ENCODE assay signal across 24 cellular contexts in genomic region chr2:127431408-127432023, GRCh38. TPM values are rescaled to one million over a fixed set of nuclear protein-coding genes. Genes with fewer than 3 reads are reported as not detected.
DNase-seq lines count a peak whose midpoint lies in the region; ATAC-seq and TF ChIP-seq lines count a peak whose summit lies in the region.
"Had no signal": no experiment of that assay in that cellular context is flagged by ENCODE, and none has a peak within 500 bp of the region (broad histone marks: within the 10 kb centered on the region; RNA-seq: fewer than 3 reads in every experiment).

No MANE protein-coding gene starts in this region.

- H3K23ac ChIP-seq in mesenchymal stem cell (ENCODE audit: low read length in 2 of 2) = no peak overlapping the region

- H3K9me3 Mint-ChIP-seq in activated CD4-positive, alpha-beta memory T cell treated with anti-CD3 and anti-CD28 coated beads, Interleukin-2, amount 10 ng/mL, durations not matched to agents 7 days and 5 days = no peaks in the 10 kb centered on the region
- no peaks in the 10 kb centered on the region for H3K9me3 Mint-ChIP-seq in activated CD4-positive, alpha-beta memory T cell treated with anti-CD3 and anti-CD28 coated beads for 36 hours

- no peak overlapping the region for H4K91ac ChIP-seq in mesenchymal stem cell (ENCODE audit: low read length)

- no peaks in the 10 kb centered on the region for H3K79me1 ChIP-seq in mesenchymal stem cell (replicated peaks; ENCODE audit: low read length, poor library complexity, severe bottlenecking)

- peak; percentile 9 for DNase-seq in activated CD4-positive, alpha-beta memory T cell treated with anti-CD3 and anti-CD28 coated beads, Interleukin-2, amount 10 ng/mL, durations not matched to agents 7 days and 5 days
- DNase-seq in activated CD4-positive, alpha-beta memory T cell treated with anti-CD3 and anti-CD28 coated beads for 36 hours = no peak
- DNase-seq in left lobe of liver (ENCODE audit: low spot score) (no peak), mesenchymal stem cell (no peak), stomach (peak; percentile 20), 8988T (no peak)
- no peak for DNase-seq in activated naive CD4-positive, alpha-beta T cell (lab: John Stamatoyannopoulos, UW)
- DNase-seq: Caco-2; CD4-positive, CD25-positive, alpha-beta regulatory T cell; DMS 273 treated with DMSO at 0.1 percent for 48 hours; DMS79 treated with DMSO at 0.1 percent for 48 hours; H7; Kasumi-1; NCI-H1694; NCI-H2081; NCI-H2171; NCI-H526; OCI-M1 had no signal

- no peak overlapping the region for H2AK5ac ChIP-seq in mesenchymal stem cell (ENCODE audit: low read length, severe bottlenecking)

- H2BK5ac ChIP-seq in mesenchymal stem cell (ENCODE audit: low read depth, low read length, poor library complexity, severe bottlenecking) = no peak overlapping the region

- H2AFZ ChIP-seq in mesenchymal stem cell (ENCODE audit: low read depth, low read length) = no peak overlapping the region

- no peak overlapping the region for H3K4me3 Mint-ChIP-seq in activated CD4-positive, alpha-beta memory T cell treated with anti-CD3 and anti-CD28 coated beads, Interleukin-2, amount 10 ng/mL, durations not matched to agents 7 days and 5 days
- H3K4me3 Mint-ChIP-seq in activated CD4-positive, alpha-beta memory T cell treated with anti-CD3 and anti-CD28 coated beads for 36 hours = no peak overlapping the region
- H3K4me3 Mint-ChIP-seq: B cell; CD4-positive, CD25-positive, alpha-beta regulatory T cell had no signal

- TF ChIP-seq POLR2A in stomach (IDR thresholded peaks at IDR 0.05) = no peak

- POLR2A ChIA-PET in activated CD4-positive, alpha-beta memory T cell treated with anti-CD3 and anti-CD28 coated beads, Interleukin-2, amount 10 ng/mL, durations not matched to agents 7 days and 5 days (lab: Charles Lee) = no interaction called here
- POLR2A ChIA-PET in activated CD4-positive, alpha-beta memory T cell treated with anti-CD3 and anti-CD28 coated beads for 36 hours (lab: Charles Lee) = interaction anchor here (1.3 kb wide), 1 partner anchor 16 kb away, joined by 3 read pairs; no protein-coding TSS in a partner anchor

- peak; percentile 47 for ATAC-seq in left lobe of liver
- no peak for ATAC-seq in HG03280 (IDR thresholded peaks at IDR 0.05; ENCODE audit: unreplicated experiment)
- ATAC-seq: Right ventricle myocardium inferior had no signal

- no peak overlapping the region for H3K9ac ChIP-seq in mesenchymal stem cell (ENCODE audit: low read length)

- H3K4me1 Mint-ChIP-seq in activated CD4-positive, alpha-beta memory T cell treated with anti-CD3 and anti-CD28 coated beads, Interleukin-2, amount 10 ng/mL, durations not matched to agents 7 days and 5 days = no peaks in the 10 kb centered on the region
- H3K4me1 Mint-ChIP-seq in activated CD4-positive, alpha-beta memory T cell treated with anti-CD3 and anti-CD28 coated beads for 36 hours (ENCODE audit: low read depth) = no peaks in the 10 kb centered on the region
- H3K4me1 Mint-ChIP-seq: B cell; CD4-positive, CD25-positive, alpha-beta regulatory T cell had no signal

- peak overlapping the region; percentile 12 for H2BK15ac ChIP-seq in mesenchymal stem cell (ENCODE audit: low read depth, poor library complexity, severe bottlenecking)

- H3K27me3 ChIP-seq in mesenchymal stem cell (ENCODE audit: control insufficient read depth in 1 of 2, insufficient read depth in 1 of 2, low read length in 2 of 2) = peaks cover 0 to 5% of the 10 kb centered on the region in 2 experiments
- H3K27me3 ChIP-seq in stomach = peaks cover 0 to 4% (median 0%) of the 10 kb centered on the region in 3 donors

- no peak overlapping the region for H2BK12ac ChIP-seq in mesenchymal stem cell (ENCODE audit: low read length in 2 of 2)

- H3K9me3 ChIP-seq in mesenchymal stem cell (ENCODE audit: control insufficient read depth, low read length) (no peaks in the 10 kb centered on the region), stomach (no peaks in the 10 kb centered on the region)
- H3K9me3 ChIP-seq: Caco-2 had no signal

- no peak for TF ChIP-seq EP300 in stomach (IDR thresholded peaks at IDR 0.05)

- CTCF ChIA-PET in activated CD4-positive, alpha-beta memory T cell treated with anti-CD3 and anti-CD28 coated beads, Interleukin-2, amount 10 ng/mL, durations not matched to agents 7 days and 5 days (lab: Charles Lee) = no interaction called here
- CTCF ChIA-PET in activated CD4-positive, alpha-beta memory T cell treated with anti-CD3 and anti-CD28 coated beads for 36 hours (lab: Charles Lee) = interaction anchor here (0.6 kb wide), 1 partner anchor 68 kb away, joined by 3 read pairs; no protein-coding TSS in a partner anchor

- H3K27ac ChIP-seq in mesenchymal stem cell (ENCODE audit: low read length, poor library complexity, severe bottlenecking) = no peak overlapping the region
- H3K27ac ChIP-seq in stomach = no peak overlapping the region
- H3K27ac ChIP-seq: 22Rv1 had no signal

- H3K14ac ChIP-seq in mesenchymal stem cell (ENCODE audit: low read length in 2 of 2) = no peak overlapping the region

- H3K27ac Mint-ChIP-seq in activated CD4-positive, alpha-beta memory T cell treated with anti-CD3 and anti-CD28 coated beads, Interleukin-2, amount 10 ng/mL, durations not matched to agents 7 days and 5 days = no peak overlapping the region
- no peak overlapping the region for H3K27ac Mint-ChIP-seq in activated CD4-positive, alpha-beta memory T cell treated with anti-CD3 and anti-CD28 coated beads for 36 hours
- H3K27ac Mint-ChIP-seq: B cell; CD4-positive, CD25-positive, alpha-beta regulatory T cell had no signal

- H2BK120ac ChIP-seq in mesenchymal stem cell (ENCODE audit: low read depth, low read length) = no peak overlapping the region

- 85% methylated on average over 14 of the region's 14 CpGs for WGBS in mesenchymal stem cell
- WGBS in stomach, 5 donors = 75 to 80% (median 79%) methylated on average over 14 of the region's 14 CpGs

- H3K4me3 ChIP-seq in mesenchymal stem cell (ENCODE audit: insufficient read depth in 1 of 2, low read depth in 1 of 2, low read length in 2 of 2) = no peak overlapping the region
- H3K4me3 ChIP-seq in stomach = no peak overlapping the region

- H3K36me3 Mint-ChIP-seq in activated CD4-positive, alpha-beta memory T cell treated with anti-CD3 and anti-CD28 coated beads, Interleukin-2, amount 10 ng/mL, durations not matched to agents 7 days and 5 days (ENCODE audit: low read depth) = no peaks in the 10 kb centered on the region
- no peaks in the 10 kb centered on the region for H3K36me3 Mint-ChIP-seq in activated CD4-positive, alpha-beta memory T cell treated with anti-CD3 and anti-CD28 coated beads for 36 hours
- H3K36me3 Mint-ChIP-seq: CD4-positive, CD25-positive, alpha-beta regulatory T cell had no signal

- H3K18ac ChIP-seq in mesenchymal stem cell (ENCODE audit: low read depth in 1 of 2, low read length in 2 of 2) = no peak overlapping the region

- no peak overlapping the region for H3K4me2 ChIP-seq in mesenchymal stem cell (ENCODE audit: low read length, poor library complexity, severe bottlenecking)

- no peak for TF ChIP-seq CTCF in stomach (IDR thresholded peaks at IDR 0.05)

- no peak overlapping the region for H4K8ac ChIP-seq in mesenchymal stem cell (ENCODE audit: low read length)

- H3K4ac ChIP-seq in mesenchymal stem cell (ENCODE audit: low read depth in 1 of 2, low read length in 2 of 2) = no peak overlapping the region

- H3K36me3 ChIP-seq in mesenchymal stem cell (ENCODE audit: control insufficient read depth in 1 of 2, insufficient read depth in 2 of 2, low read depth in 1 of 2, low read length in 2 of 2) = peaks cover 0 to 4% of the 10 kb centered on the region in 2 experiments
- H3K36me3 ChIP-seq in stomach = peaks cover 0 to 10% (median 4%) of the 10 kb centered on the region in 4 donors

- peaks cover 2% of the 10 kb centered on the region for H3K4me1 ChIP-seq in mesenchymal stem cell (ENCODE audit: control insufficient read depth, insufficient read depth, low read depth, low read length)
- H3K4me1 ChIP-seq in stomach = no peaks in the 10 kb centered on the region
- H3K4me1 ChIP-seq: Caco-2 had no signal

- peaks cover 2% of the 10 kb centered on the region for H3K27me3 Mint-ChIP-seq in activated CD4-positive, alpha-beta memory T cell treated with anti-CD3 and anti-CD28 coated beads, Interleukin-2, amount 10 ng/mL, durations not matched to agents 7 days and 5 days
- no peaks in the 10 kb centered on the region for H3K27me3 Mint-ChIP-seq in activated CD4-positive, alpha-beta memory T cell treated with anti-CD3 and anti-CD28 coated beads for 36 hours
- H3K27me3 Mint-ChIP-seq: B cell; CD4-positive, CD25-positive, alpha-beta regulatory T cell had no signal

- intact Hi-C loops in activated CD4-positive, alpha-beta memory T cell treated with anti-CD3 and anti-CD28 coated beads for 36 hours (cut with micrococcal nuclease) = no loop called here
- intact Hi-C loops in stomach (cut with DNase I; ENCODE audit: low total_unique reads) = no loop called here

RNA-seq across cellular contexts. Expression of gene PROC, which starts 13.3 kb away (rescaled TPM):
- total RNA-seq in activated CD4-positive, alpha-beta memory T cell treated with anti-CD3 and anti-CD28 coated beads, Interleukin-2, amount 10 ng/mL, durations not matched to agents 7 days and 5 days = not detected
- not detected for total RNA-seq in activated CD4-positive, alpha-beta memory T cell treated with anti-CD3 and anti-CD28 coated beads for 36 hours
- total RNA-seq in left lobe of liver (479 TPM), stomach (1 to 10 TPM in 4 of 5 donors, not detected in 1; 1.2 to 6.8 (median 4.5) TPM)
- 0.06 TPM for polyA plus RNA-seq in mesenchymal stem cell (2013, experiment 1 of 2)
- polyA plus RNA-seq in mesenchymal stem cell (2013, experiment 2 of 2) = not detected
- polyA plus RNA-seq in stomach = 1 to 10 TPM; 2.1 to 5.0 (median 4.6) TPM
- total RNA-seq: B cell; CD4-positive, CD25-positive, alpha-beta regulatory T cell; MCF 10A; Right ventricle myocardium inferior had no signal
- polyA plus RNA-seq: AG04450 had no signal

RNA-seq across cellular contexts. Expression of gene MAP3K2, which starts 43.7 kb away (rescaled TPM):
- total RNA-seq in activated CD4-positive, alpha-beta memory T cell treated with anti-CD3 and anti-CD28 coated beads, Interleukin-2, amount 10 ng/mL, durations not matched to agents 7 days and 5 days = 10 to 100 TPM; 56.2 to 59.6 TPM
- total RNA-seq in activated CD4-positive, alpha-beta memory T cell treated with anti-CD3 and anti-CD28 coated beads for 36 hours = 10 to 100 TPM; 33.4 to 34.9 TPM
- total RNA-seq in left lobe of liver (48.9 TPM), stomach (100 to 1,000 TPM in 1 of 5 donors, 10 to 100 TPM in 4; 50.2 to 141 (median 61.1) TPM)
- polyA plus RNA-seq in mesenchymal stem cell (2013, experiment 1 of 2) = 19.4 TPM
- 19.7 TPM for polyA plus RNA-seq in mesenchymal stem cell (2013, experiment 2 of 2)
- 1 to 10 TPM; 3.8 to 7.4 (median 6.7) TPM for polyA plus RNA-seq in stomach

Comparison
In these comparisons a context has a peak if more than half of its experiments do, and no peak if none do; other contexts are left out.
1. DNase-seq: peak in activated CD4-positive, alpha-beta memory T cell treated with anti-CD3 and anti-CD28 coated beads, Interleukin-2, amount 10 ng/mL, durations not matched to agents 7 days and 5 days (single experiment) and stomach (single experiment); none in activated CD4-positive, alpha-beta memory T cell treated with anti-CD3 and anti-CD28 coated beads for 36 hours (single experiment), left lobe of liver (single experiment), mesenchymal stem cell (single experiment), activated naive CD4-positive, alpha-beta T cell (0 of 4) and 8988T (single experiment).
2. RNA of gene PROC, which starts 13.3 kb away (total RNA-seq): 479 TPM in left lobe of liver (single experiment); 1.2 to 6.8 TPM in stomach, not detected in activated CD4-positive, alpha-beta memory T cell treated with anti-CD3 and anti-CD28 coated beads, Interleukin-2, amount 10 ng/mL, durations not matched to agents 7 days and 5 days and not detected in activated CD4-positive, alpha-beta memory T cell treated with anti-CD3 and anti-CD28 coated beads for 36 hours; every median in the first group is over 10 times any median in the second.